Comparison of ENCODE assay signal across 1 cellular context in genomic region chr3:72460215-72461174, GRCh38.
TF ChIP-seq lines count a peak whose summit lies in the region.

No MANE protein-coding gene starts in this region.

TF ChIP-seq in K562, 482 proteins besides CTCF, POLR2A, EP300 and RAD21 (continued from another document and continues in another):
- TF ChIP-seq ZMIZ1 (IDR thresholded peaks at IDR 0.05; ENCODE audit: low read depth in 2 of 2, low read length in 2 of 2) = peak in 1 of 2 experiments; percentile 74; a peak in 2 of 4 replicates
- TF ChIP-seq ZBTB8A (IDR thresholded peaks at IDR 0.05; ENCODE audit: partially characterized antibody) = no peak
- TF ChIP-seq ZNF184 (CRISPR knock-in tag; IDR thresholded peaks at IDR 0.05) = no peak
- no peak for TF ChIP-seq E2F3 (CRISPR knock-in tag; IDR thresholded peaks at IDR 0.05)
- no peak for TF ChIP-seq POLR2AphosphoS2 (IDR thresholded peaks at IDR 0.05; ENCODE audit: low read length)
- TF ChIP-seq RBFOX2 (IDR thresholded peaks at IDR 0.05; ENCODE audit: low read depth, low read length) = 0 out of 2 replicates have a peak, but pooled peaks have one; percentile 26
- TF ChIP-seq HDAC1 (IDR thresholded peaks at IDR 0.05) = peak in 1 of 2 experiments; percentile 36; a peak in 1 of 4 replicates
- no peak for TF ChIP-seq AFF4 (CRISPR knock-in tag; IDR thresholded peaks at IDR 0.05)
- no peak for TF ChIP-seq ZNF253 (CRISPR knock-in tag; conservative IDR thresholded peaks at IDR 0.05)
- TF ChIP-seq FOSL1 (tag; conservative IDR thresholded peaks at IDR 0.05) = peak; percentile 52; the same call in 1 of the 2 replicates
- TF ChIP-seq SMARCA4 (IDR thresholded peaks at IDR 0.05) = peak; percentile 86
- no peak for TF ChIP-seq NR4A1 (CRISPR knock-in tag; IDR thresholded peaks at IDR 0.05)
- TF ChIP-seq NR4A1 (tag; IDR thresholded peaks at IDR 0.05) = 0 out of 2 replicates have a peak, but pooled peaks have one; percentile 38
- TF ChIP-seq ZNF668 (CRISPR knock-in tag; IDR thresholded peaks at IDR 0.05) = no peak
- peak; percentile 76 for TF ChIP-seq GATA2 (CRISPR knock-in tag; IDR thresholded peaks at IDR 0.05)
- TF ChIP-seq RAD51 (IDR thresholded peaks at IDR 0.05; ENCODE audit: borderline replicate concordance, low read depth) = peak; percentile 20; the same call in 1 of the 2 replicates
- TF ChIP-seq MBD2 (IDR thresholded peaks at IDR 0.05; ENCODE audit: borderline replicate concordance, low read depth) = peak; percentile 74; the same call in 1 of the 2 replicates
- peak; percentile 29 for TF ChIP-seq HNRNPLL (IDR thresholded peaks at IDR 0.05; ENCODE audit: low read depth, low read length, poor library complexity, severe bottlenecking)
- TF ChIP-seq ARNT (IDR thresholded peaks at IDR 0.05) = no peak; a peak in 1 of 4 replicates
- TF ChIP-seq HNRNPL (IDR thresholded peaks at IDR 0.05; ENCODE audit: low read depth, low read length) = no peak
- no peak for TF ChIP-seq PATZ1 (CRISPR knock-in tag; IDR thresholded peaks at IDR 0.05; ENCODE audit: borderline replicate concordance)
- peak; percentile 84 for TF ChIP-seq CBFA2T2 (conservative IDR thresholded peaks at IDR 0.05)
- TF ChIP-seq ZNF740 (CRISPR knock-in tag; IDR thresholded peaks at IDR 0.05) = no peak
- no peak for TF ChIP-seq ZNF740 (tag; IDR thresholded peaks at IDR 0.05)
- peak; percentile 23; the same call in 1 of the 2 replicates for TF ChIP-seq ZBTB12 (CRISPR knock-in tag; IDR thresholded peaks at IDR 0.05)
- TF ChIP-seq PHB2 (IDR thresholded peaks at IDR 0.05; ENCODE audit: low read depth) = no peak
- TF ChIP-seq MTA2 (IDR thresholded peaks at IDR 0.05; ENCODE audit: low read depth) = peak; percentile 68
- TF ChIP-seq SOX6 (IDR thresholded peaks at IDR 0.05) = peak; percentile 66
- peak; percentile 76; the same call in 1 of the 2 replicates for TF ChIP-seq NCOA1 (IDR thresholded peaks at IDR 0.05; ENCODE audit: low read depth)
- TF ChIP-seq SMAD4 (CRISPR knock-in tag; conservative IDR thresholded peaks at IDR 0.05) = peak; percentile 59; the same call in 1 of the 2 replicates
- peak; percentile 59 for TF ChIP-seq JUND (IDR thresholded peaks at IDR 0.05; ENCODE audit: borderline replicate concordance, low read depth, low read length)
- TF ChIP-seq JUND (tag; IDR thresholded peaks at IDR 0.05; ENCODE audit: borderline replicate concordance, low read depth, low read length) = peak; percentile 41; the same call in 1 of the 3 replicates
- TF ChIP-seq ZNF175 (CRISPR knock-in tag; IDR thresholded peaks at IDR 0.05; ENCODE audit: low read depth) = 0 out of 2 replicates have a peak, but pooled peaks have one; percentile 25
- TF ChIP-seq KLF6 (CRISPR knock-in tag; IDR thresholded peaks at IDR 0.05; ENCODE audit: borderline replicate concordance) = 0 out of 2 replicates have a peak, but pooled peaks have one; percentile 33
- TF ChIP-seq TBL1XR1 (IDR thresholded peaks at IDR 0.05; ENCODE audit: low read length in 2 of 2) = peak in 1 of 2 experiments; percentile 77; a peak in 2 of 4 replicates
- 0 out of 2 replicates have a peak, but pooled peaks have one; percentile 6 for TF ChIP-seq MECOM (CRISPR knock-in tag; IDR thresholded peaks at IDR 0.05)
- TF ChIP-seq CBFB (CRISPR knock-in tag; IDR thresholded peaks at IDR 0.05) = no peak
- TF ChIP-seq DACH1 (IDR thresholded peaks at IDR 0.05; ENCODE audit: partially characterized antibody) = peak; percentile 59
- peak; percentile 87 for TF ChIP-seq ARID1B (IDR thresholded peaks at IDR 0.05)
- peak; percentile 34; the same call in 1 of the 2 replicates for TF ChIP-seq POLR2H (tag; IDR thresholded peaks at IDR 0.05; ENCODE audit: low read depth)
- TF ChIP-seq SLC30A9 (CRISPR knock-in tag; IDR thresholded peaks at IDR 0.05) = no peak
- TF ChIP-seq ZNF12 (CRISPR knock-in tag; IDR thresholded peaks at IDR 0.05) = no peak
- peak; percentile 67 for TF ChIP-seq BHLHE40 (IDR thresholded peaks at IDR 0.05; ENCODE audit: low read length)
- no peak for TF ChIP-seq PBX2 (CRISPR knock-in tag; IDR thresholded peaks at IDR 0.05; ENCODE audit: low read depth)
- TF ChIP-seq PBX2 (tag; conservative IDR thresholded peaks at IDR 0.05; ENCODE audit: low read depth) = no peak
- TF ChIP-seq KLF16 (IDR thresholded peaks at IDR 0.05) = peak; percentile 88
- TF ChIP-seq ATF7 (IDR thresholded peaks at IDR 0.05) = 0 out of 2 replicates have a peak, but pooled peaks have one; percentile 29
- TF ChIP-seq TAF1 (IDR thresholded peaks at IDR 0.05; ENCODE audit: control insufficient read depth, extremely low read depth, insufficient read depth, low read length, severe bottlenecking) = peak; percentile 13
- peak in 1 of 2 experiments; percentile 27 for TF ChIP-seq AFF1 (IDR thresholded peaks at IDR 0.05; ENCODE audit: low read depth in 1 of 2, partially characterized antibody in 2 of 2)
- peak; percentile 52 for TF ChIP-seq LEF1 (IDR thresholded peaks at IDR 0.05)
